In the genomic region with DNA sequence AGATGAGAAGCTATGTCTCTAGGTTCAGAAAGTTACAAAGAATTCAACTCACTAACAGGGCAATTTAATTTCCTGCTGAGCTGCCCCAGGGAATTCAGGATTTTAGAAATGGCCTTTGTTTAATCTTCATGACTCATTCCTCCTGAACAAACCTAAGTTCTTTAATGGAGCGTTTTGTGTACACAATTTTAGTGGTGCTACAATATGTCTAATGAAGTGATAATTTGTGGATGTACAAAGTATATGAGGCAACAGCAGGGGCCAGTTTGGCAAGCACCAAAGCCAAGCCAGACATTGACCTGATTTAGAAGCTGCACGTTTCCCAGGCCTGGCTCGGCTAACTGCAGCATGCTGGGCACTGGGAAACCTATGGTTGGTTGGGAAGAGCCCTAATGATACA, we compare ENCODE assay signal across 1 cellular context.
A peak's percentile ranks its signal among the peaks of the same experiment; 100 is the strongest.
TF ChIP-seq lines count a peak whose summit lies in the region.

No MANE protein-coding gene starts in this region.

TF ChIP-seq in HEK293, 187 proteins besides CTCF, POLR2A, EP300 and RAD21 (continued from another document and continues in another):
- TF ChIP-seq ZIC2 (tag by site-specific recombination; IDR thresholded peaks at IDR 0.05) (peak; percentile 70), HOXA7 (CRISPR knock-in tag; IDR thresholded peaks at IDR 0.05; ENCODE audit: borderline replicate concordance) (no peak), ZNF132 (tag by site-specific recombination; IDR thresholded peaks at IDR 0.05; ENCODE audit: borderline replicate concordance) (no peak), ZNF354C (tag by site-specific recombination; IDR thresholded peaks at IDR 0.05; ENCODE audit: borderline replicate concordance, low read depth) (no peak), FEZF1 (tag by site-specific recombination; IDR thresholded peaks at IDR 0.05) (peak; percentile 98), ZNF677 (tag by site-specific recombination; IDR thresholded peaks at IDR 0.05) (no peak), ZNF48 (tag by site-specific recombination; IDR thresholded peaks at IDR 0.05) (no peak), ZFP41 (tag by site-specific recombination; IDR thresholded peaks at IDR 0.05; ENCODE audit: borderline replicate concordance) (no peak), ZSCAN23 (tag by site-specific recombination; IDR thresholded peaks at IDR 0.05) (0 out of 2 replicates have a peak, but pooled peaks have one; percentile 46), ZNF830 (tag by site-specific recombination; IDR thresholded peaks at IDR 0.05; ENCODE audit: low read depth) (no peak), BCL11A (tag by site-specific recombination; IDR thresholded peaks at IDR 0.05; ENCODE audit: low read depth) (peak; percentile 88; the same call in 1 of the 2 replicates), ZNF416 (tag by site-specific recombination; IDR thresholded peaks at IDR 0.05) (no peak), ZNF585B (tag by site-specific recombination; IDR thresholded peaks at IDR 0.05) (no peak), ZNF777 (tag by site-specific recombination; IDR thresholded peaks at IDR 0.05; ENCODE audit: borderline replicate concordance) (no peak), ZNF785 (tag by site-specific recombination; IDR thresholded peaks at IDR 0.05) (no peak), ZNF394 (tag by site-specific recombination; IDR thresholded peaks at IDR 0.05; ENCODE audit: borderline replicate concordance) (peak; percentile 48; the same call in 1 of the 2 replicates), ZBTB21 (tag by site-specific recombination; IDR thresholded peaks at IDR 0.05) (peak; percentile 76), ZNF664 (tag by site-specific recombination; IDR thresholded peaks at IDR 0.05) (no peak), KLF10 (tag by site-specific recombination; IDR thresholded peaks at IDR 0.05) (0 out of 2 replicates have a peak, but pooled peaks have one; percentile 41), ZNF174 (tag by site-specific recombination; IDR thresholded peaks at IDR 0.05) (no peak), ZNF133 (tag by site-specific recombination; IDR thresholded peaks at IDR 0.05) (no peak), ZNF624 (tag by site-specific recombination; IDR thresholded peaks at IDR 0.05) (no peak), ZNF341 (tag by site-specific recombination; IDR thresholded peaks at IDR 0.05; ENCODE audit: low read depth) (no peak), GLI4 (tag by site-specific recombination; IDR thresholded peaks at IDR 0.05) (no peak), ZNF175 (tag by site-specific recombination; IDR thresholded peaks at IDR 0.05) (no peak), HOXC10 (CRISPR knock-in tag; IDR thresholded peaks at IDR 0.05) (no peak), ZBTB7A (tag by site-specific recombination; IDR thresholded peaks at IDR 0.05; ENCODE audit: low read depth) (no peak), ZNF302 (tag by site-specific recombination; IDR thresholded peaks at IDR 0.05; ENCODE audit: low read depth) (no peak), ZNF707 (tag by site-specific recombination; IDR thresholded peaks at IDR 0.05) (no peak), ZNF514 (tag by site-specific recombination; IDR thresholded peaks at IDR 0.05) (no peak), MEIS1 (CRISPR knock-in tag; IDR thresholded peaks at IDR 0.05; ENCODE audit: borderline replicate concordance) (no peak), ZNF768 (tag by site-specific recombination; IDR thresholded peaks at IDR 0.05) (no peak), ZNF560 (tag by site-specific recombination; IDR thresholded peaks at IDR 0.05; ENCODE audit: borderline replicate concordance) (no peak), ZNF701 (tag by site-specific recombination; IDR thresholded peaks at IDR 0.05) (no peak), KLF8 (tag by site-specific recombination; IDR thresholded peaks at IDR 0.05) (0 out of 2 replicates have a peak, but pooled peaks have one; percentile 31), ZNF214 (tag by site-specific recombination; IDR thresholded peaks at IDR 0.05; ENCODE audit: borderline replicate concordance) (no peak), ZNF10 (tag by site-specific recombination; IDR thresholded peaks at IDR 0.05) (peak; percentile 22; the same call in 1 of the 2 replicates), ZNF292 (tag by site-specific recombination; IDR thresholded peaks at IDR 0.05; ENCODE audit: borderline replicate concordance, low read depth) (no peak), SP7 (tag by site-specific recombination; IDR thresholded peaks at IDR 0.05) (peak; percentile 90), ZNF521 (tag by site-specific recombination; IDR thresholded peaks at IDR 0.05) (no peak)
- TF ChIP-seq, protein P1, sequence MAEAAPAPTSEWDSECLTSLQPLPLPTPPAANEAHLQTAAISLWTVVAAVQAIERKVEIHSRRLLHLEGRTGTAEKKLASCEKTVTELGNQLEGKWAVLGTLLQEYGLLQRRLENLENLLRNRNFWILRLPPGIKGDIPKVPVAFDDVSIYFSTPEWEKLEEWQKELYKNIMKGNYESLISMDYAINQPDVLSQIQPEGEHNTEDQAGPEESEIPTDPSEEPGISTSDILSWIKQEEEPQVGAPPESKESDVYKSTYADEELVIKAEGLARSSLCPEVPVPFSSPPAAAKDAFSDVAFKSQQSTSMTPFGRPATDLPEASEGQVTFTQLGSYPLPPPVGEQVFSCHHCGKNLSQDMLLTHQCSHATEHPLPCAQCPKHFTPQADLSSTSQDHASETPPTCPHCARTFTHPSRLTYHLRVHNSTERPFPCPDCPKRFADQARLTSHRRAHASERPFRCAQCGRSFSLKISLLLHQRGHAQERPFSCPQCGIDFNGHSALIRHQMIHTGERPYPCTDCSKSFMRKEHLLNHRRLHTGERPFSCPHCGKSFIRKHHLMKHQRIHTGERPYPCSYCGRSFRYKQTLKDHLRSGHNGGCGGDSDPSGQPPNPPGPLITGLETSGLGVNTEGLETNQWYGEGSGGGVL (tag by site-specific recombination; IDR thresholded peaks at IDR 0.05) = peak; percentile 49
- TF ChIP-seq, protein P2, sequence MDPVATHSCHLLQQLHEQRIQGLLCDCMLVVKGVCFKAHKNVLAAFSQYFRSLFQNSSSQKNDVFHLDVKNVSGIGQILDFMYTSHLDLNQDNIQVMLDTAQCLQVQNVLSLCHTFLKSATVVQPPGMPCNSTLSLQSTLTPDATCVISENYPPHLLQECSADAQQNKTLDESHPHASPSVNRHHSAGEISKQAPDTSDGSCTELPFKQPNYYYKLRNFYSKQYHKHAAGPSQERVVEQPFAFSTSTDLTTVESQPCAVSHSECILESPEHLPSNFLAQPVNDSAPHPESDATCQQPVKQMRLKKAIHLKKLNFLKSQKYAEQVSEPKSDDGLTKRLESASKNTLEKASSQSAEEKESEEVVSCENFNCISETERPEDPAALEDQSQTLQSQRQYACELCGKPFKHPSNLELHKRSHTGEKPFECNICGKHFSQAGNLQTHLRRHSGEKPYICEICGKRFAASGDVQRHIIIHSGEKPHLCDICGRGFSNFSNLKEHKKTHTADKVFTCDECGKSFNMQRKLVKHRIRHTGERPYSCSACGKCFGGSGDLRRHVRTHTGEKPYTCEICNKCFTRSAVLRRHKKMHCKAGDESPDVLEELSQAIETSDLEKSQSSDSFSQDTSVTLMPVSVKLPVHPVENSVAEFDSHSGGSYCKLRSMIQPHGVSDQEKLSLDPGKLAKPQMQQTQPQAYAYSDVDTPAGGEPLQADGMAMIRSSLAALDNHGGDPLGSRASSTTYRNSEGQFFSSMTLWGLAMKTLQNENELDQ (tag by site-specific recombination; IDR thresholded peaks at IDR 0.05; ENCODE audit: low read depth) = no peak
- TF ChIP-seq, protein P3, sequence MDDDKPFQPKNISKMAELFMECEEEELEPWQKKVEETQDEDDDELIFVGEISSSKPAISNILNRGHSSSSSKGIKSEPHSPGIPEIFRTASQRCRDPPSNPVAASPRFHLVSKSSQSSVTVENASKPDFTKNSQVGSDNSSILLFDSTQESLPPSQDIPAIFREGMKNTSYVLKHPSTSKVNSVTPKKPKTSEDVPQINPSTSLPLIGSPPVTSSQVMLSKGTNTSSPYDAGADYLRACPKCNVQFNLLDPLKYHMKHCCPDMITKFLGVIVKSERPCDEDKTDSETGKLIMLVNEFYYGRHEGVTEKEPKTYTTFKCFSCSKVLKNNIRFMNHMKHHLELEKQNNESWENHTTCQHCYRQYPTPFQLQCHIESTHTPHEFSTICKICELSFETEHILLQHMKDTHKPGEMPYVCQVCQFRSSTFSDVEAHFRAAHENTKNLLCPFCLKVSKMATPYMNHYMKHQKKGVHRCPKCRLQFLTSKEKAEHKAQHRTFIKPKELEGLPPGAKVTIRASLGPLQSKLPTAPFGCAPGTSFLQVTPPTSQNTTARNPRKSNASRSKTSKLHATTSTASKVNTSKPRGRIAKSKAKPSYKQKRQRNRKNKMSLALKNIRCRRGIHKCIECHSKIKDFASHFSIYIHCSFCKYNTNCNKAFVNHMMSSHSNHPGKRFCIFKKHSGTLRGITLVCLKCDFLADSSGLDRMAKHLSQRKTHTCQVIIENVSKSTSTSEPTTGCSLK (tag by site-specific recombination; IDR thresholded peaks at IDR 0.05) = no peak
- TF ChIP-seq, protein P4, sequence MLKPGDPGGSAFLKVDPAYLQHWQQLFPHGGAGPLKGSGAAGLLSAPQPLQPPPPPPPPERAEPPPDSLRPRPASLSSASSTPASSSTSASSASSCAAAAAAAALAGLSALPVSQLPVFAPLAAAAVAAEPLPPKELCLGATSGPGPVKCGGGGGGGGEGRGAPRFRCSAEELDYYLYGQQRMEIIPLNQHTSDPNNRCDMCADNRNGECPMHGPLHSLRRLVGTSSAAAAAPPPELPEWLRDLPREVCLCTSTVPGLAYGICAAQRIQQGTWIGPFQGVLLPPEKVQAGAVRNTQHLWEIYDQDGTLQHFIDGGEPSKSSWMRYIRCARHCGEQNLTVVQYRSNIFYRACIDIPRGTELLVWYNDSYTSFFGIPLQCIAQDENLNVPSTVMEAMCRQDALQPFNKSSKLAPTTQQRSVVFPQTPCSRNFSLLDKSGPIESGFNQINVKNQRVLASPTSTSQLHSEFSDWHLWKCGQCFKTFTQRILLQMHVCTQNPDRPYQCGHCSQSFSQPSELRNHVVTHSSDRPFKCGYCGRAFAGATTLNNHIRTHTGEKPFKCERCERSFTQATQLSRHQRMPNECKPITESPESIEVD (tag by site-specific recombination; IDR thresholded peaks at IDR 0.05) = peak; percentile 95
- TF ChIP-seq, protein P5, sequence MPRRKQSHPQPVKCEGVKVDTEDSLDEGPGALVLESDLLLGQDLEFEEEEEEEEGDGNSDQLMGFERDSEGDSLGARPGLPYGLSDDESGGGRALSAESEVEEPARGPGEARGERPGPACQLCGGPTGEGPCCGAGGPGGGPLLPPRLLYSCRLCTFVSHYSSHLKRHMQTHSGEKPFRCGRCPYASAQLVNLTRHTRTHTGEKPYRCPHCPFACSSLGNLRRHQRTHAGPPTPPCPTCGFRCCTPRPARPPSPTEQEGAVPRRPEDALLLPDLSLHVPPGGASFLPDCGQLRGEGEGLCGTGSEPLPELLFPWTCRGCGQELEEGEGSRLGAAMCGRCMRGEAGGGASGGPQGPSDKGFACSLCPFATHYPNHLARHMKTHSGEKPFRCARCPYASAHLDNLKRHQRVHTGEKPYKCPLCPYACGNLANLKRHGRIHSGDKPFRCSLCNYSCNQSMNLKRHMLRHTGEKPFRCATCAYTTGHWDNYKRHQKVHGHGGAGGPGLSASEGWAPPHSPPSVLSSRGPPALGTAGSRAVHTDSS (tag by site-specific recombination; IDR thresholded peaks at IDR 0.05) = no peak
- TF ChIP-seq, protein P6, sequence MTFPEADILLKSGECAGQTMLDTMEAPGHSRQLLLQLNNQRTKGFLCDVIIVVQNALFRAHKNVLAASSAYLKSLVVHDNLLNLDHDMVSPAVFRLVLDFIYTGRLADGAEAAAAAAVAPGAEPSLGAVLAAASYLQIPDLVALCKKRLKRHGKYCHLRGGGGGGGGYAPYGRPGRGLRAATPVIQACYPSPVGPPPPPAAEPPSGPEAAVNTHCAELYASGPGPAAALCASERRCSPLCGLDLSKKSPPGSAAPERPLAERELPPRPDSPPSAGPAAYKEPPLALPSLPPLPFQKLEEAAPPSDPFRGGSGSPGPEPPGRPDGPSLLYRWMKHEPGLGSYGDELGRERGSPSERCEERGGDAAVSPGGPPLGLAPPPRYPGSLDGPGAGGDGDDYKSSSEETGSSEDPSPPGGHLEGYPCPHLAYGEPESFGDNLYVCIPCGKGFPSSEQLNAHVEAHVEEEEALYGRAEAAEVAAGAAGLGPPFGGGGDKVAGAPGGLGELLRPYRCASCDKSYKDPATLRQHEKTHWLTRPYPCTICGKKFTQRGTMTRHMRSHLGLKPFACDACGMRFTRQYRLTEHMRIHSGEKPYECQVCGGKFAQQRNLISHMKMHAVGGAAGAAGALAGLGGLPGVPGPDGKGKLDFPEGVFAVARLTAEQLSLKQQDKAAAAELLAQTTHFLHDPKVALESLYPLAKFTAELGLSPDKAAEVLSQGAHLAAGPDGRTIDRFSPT (tag by site-specific recombination; IDR thresholded peaks at IDR 0.05) = no peak; the same call in 1 of the 2 replicates
- TF ChIP-seq, protein P7, sequence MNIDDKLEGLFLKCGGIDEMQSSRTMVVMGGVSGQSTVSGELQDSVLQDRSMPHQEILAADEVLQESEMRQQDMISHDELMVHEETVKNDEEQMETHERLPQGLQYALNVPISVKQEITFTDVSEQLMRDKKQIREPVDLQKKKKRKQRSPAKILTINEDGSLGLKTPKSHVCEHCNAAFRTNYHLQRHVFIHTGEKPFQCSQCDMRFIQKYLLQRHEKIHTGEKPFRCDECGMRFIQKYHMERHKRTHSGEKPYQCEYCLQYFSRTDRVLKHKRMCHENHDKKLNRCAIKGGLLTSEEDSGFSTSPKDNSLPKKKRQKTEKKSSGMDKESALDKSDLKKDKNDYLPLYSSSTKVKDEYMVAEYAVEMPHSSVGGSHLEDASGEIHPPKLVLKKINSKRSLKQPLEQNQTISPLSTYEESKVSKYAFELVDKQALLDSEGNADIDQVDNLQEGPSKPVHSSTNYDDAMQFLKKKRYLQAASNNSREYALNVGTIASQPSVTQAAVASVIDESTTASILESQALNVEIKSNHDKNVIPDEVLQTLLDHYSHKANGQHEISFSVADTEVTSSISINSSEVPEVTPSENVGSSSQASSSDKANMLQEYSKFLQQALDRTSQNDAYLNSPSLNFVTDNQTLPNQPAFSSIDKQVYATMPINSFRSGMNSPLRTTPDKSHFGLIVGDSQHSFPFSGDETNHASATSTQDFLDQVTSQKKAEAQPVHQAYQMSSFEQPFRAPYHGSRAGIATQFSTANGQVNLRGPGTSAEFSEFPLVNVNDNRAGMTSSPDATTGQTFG (tag by site-specific recombination; IDR thresholded peaks at IDR 0.05; ENCODE audit: borderline replicate concordance) = no peak
- TF ChIP-seq, protein P8, sequence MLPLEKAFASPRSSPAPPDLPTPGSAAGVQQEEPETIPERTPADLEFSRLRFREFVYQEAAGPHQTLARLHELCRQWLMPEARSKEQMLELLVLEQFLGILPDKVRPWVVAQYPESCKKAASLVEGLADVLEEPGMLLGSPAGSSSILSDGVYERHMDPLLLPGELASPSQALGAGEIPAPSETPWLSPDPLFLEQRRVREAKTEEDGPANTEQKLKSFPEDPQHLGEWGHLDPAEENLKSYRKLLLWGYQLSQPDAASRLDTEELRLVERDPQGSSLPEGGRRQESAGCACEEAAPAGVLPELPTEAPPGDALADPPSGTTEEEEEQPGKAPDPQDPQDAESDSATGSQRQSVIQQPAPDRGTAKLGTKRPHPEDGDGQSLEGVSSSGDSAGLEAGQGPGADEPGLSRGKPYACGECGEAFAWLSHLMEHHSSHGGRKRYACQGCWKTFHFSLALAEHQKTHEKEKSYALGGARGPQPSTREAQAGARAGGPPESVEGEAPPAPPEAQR (tag by site-specific recombination; IDR thresholded peaks at IDR 0.05) = 0 out of 2 replicates have a peak, but pooled peaks have one; percentile 30
